ENCODE assay signal across 10 cellular contexts in genomic region chr5:108696407-108696806, GRCh38.
"Had no signal": no experiment of that assay in that cellular context is flagged by ENCODE, and none has a peak within 500 bp of the region (broad histone marks: within the 10 kb centered on the region; RNA-seq: fewer than 3 reads in every experiment).

No MANE protein-coding gene starts in this region.

- H3K9me3 Mint-ChIP-seq: H9, HFFc6 had no signal

- H3K9me3 ChIP-seq: HAP-1 had no signal

- H3K27ac ChIP-seq: GM23248 had no signal

- H3K4me3 ChIP-seq: GM23248, HAP-1 had no signal

- H3K9ac ChIP-seq: GM23248 had no signal

- DNase-seq: GM23248, GOT3, H7, H9, HCEC 1CT, HFFc6 had no signal

- ATAC-seq: HCT116 had no signal

- H3K27ac Mint-ChIP-seq: HFFc6 had no signal

- H3K36me3 ChIP-seq: HAP-1 had no signal

- H2AFZ ChIP-seq: GM23248 had no signal

- FAIRE-seq: H1, H54 had no signal

- H3K4me3 Mint-ChIP-seq: H9, HFFc6 had no signal
